ENCODE assay signal across 11 cellular contexts in genomic region chr4:183430317-183430986, GRCh38. TPM values are rescaled to one million over a fixed set of nuclear protein-coding genes. Genes with fewer than 3 reads are reported as not detected.
DNase-seq lines count a peak whose midpoint lies in the region; ATAC-seq, FAIRE-seq and TF ChIP-seq lines count a peak whose summit lies in the region.
"Had no signal": no experiment of that assay in that cellular context is flagged by ENCODE, and none has a peak within 500 bp of the region (broad histone marks: within the 10 kb centered on the region; RNA-seq: fewer than 3 reads in every experiment).

No MANE protein-coding gene starts in this region.

- H3K36me3 ChIP-seq in IMR-90 (ENCODE audit: control insufficient read depth, insufficient read depth, low read length) (no peaks in the 10 kb centered on the region), small intestine (ENCODE audit: control insufficient read depth in 2 of 2, insufficient read depth in 2 of 2, low read length in 2 of 2) (no peaks in the 10 kb centered on the region)
- H3K36me3 ChIP-seq: gastrocnemius medialis, ovary had no signal

- no peaks in the 10 kb centered on the region for H3K9me1 ChIP-seq in IMR-90 (ENCODE audit: insufficient read depth, low read length)

- dilution Hi-C loops in IMR-90 (cut with HindIII; ENCODE audit: low sequenced_read_pairs, unreplicated experiment): no loop called here

- no peak overlapping the region for H3K4me2 ChIP-seq in IMR-90 (ENCODE audit: low read depth, low read length)

- in situ Hi-C loops in IMR-90 (cut with MboI; ENCODE audit: low sequenced_read_pairs): no loop called here

- peak overlapping the region; percentile 4; the same call in 1 of the 2 replicates for H3K14ac ChIP-seq in IMR-90 (replicated peaks; ENCODE audit: low read depth, low read length)

- POLR2A ChIA-PET in IMR-90 (lab: Charles Lee; ENCODE audit: unreplicated experiment): no interaction called here

- 100% methylated on average over 1 of the region's 12 CpGs; no CpG with 5 or more reads in 1 of the 2 experiments for WGBS in IMR-90 (ENCODE audit: extremely low coverage in 2 of 2, insufficient read length in 1 of 2), 2 experiments
- WGBS in small intestine, 3 donors: 48 to 53% (median 51%) methylated on average over 11 to 12 of the region's 12 CpGs

- CTCF ChIA-PET in IMR-90 (lab: Yijun Ruan, JAX): interaction anchor here (0.7 to 1.1 kb wide), 2 partner anchors 13 to 421 kb away, joined by 4 to 8 read pairs; no protein-coding TSS in a partner anchor

- TF ChIP-seq CTCF in IMR-90 (conservative IDR thresholded peaks at IDR 0.05; ENCODE audit: low read depth, low read length): no peak
- TF ChIP-seq CTCF in fibroblast of villous mesenchyme (IDR thresholded peaks at IDR 0.05; ENCODE audit: insufficient read depth, low read depth, low read length): peak; percentile 4

- no peaks in the 10 kb centered on the region for H3K9me3 ChIP-seq in IMR-90 (ENCODE audit: control insufficient read depth, insufficient read depth, low read length)
- H3K9me3 ChIP-seq in small intestine (ENCODE audit: control insufficient read depth, low read depth): no peaks in the 10 kb centered on the region
- H3K9me3 ChIP-seq: gastrocnemius medialis, ovary had no signal

- peak overlapping the region; percentile 58 to 73 for H3K4me3 Mint-ChIP-seq in activated T-cell treated with anti-CD3 and anti-CD28 coated beads, Interleukin-2, amount 50 U/mL, for 72 hours

- H3K27me3 ChIP-seq in IMR-90 (ENCODE audit: control insufficient read depth, insufficient read depth, low read length): no peaks in the 10 kb centered on the region; the same call in 1 of the 2 replicates
- no peaks in the 10 kb centered on the region for H3K27me3 ChIP-seq in small intestine (ENCODE audit: control insufficient read depth in 2 of 2, insufficient read depth in 2 of 2, low read length in 2 of 2)
- H3K27me3 ChIP-seq: gastrocnemius medialis, ovary had no signal

- peak overlapping the region; percentile 45 for H2AK9ac ChIP-seq in IMR-90 (replicated peaks; ENCODE audit: low read depth, low read length, poor library complexity)

- H3K56ac ChIP-seq in IMR-90 (ENCODE audit: extremely low read depth, insufficient read depth, low read length): no peak overlapping the region

- no peak overlapping the region for H3K27ac ChIP-seq in IMR-90 (ENCODE audit: insufficient read depth, low read length)
- H3K27ac ChIP-seq in small intestine (ENCODE audit: low read depth in 1 of 2, low read length in 1 of 2): peak overlapping the region in 1 of 2 donors; percentile 52
- H3K27ac ChIP-seq: gastrocnemius medialis, ovary had no signal

- H2BK5ac ChIP-seq in IMR-90 (ENCODE audit: low read depth, low read length, poor library complexity, severe bottlenecking): no peak overlapping the region

- no peak overlapping the region for H3K9ac ChIP-seq in IMR-90 (ENCODE audit: low read depth, low read length)

- DNase-seq in IMR-90 (no peak), fibroblast of villous mesenchyme (ENCODE audit: low read depth) (no peak), small intestine (peak; percentile 50), H54 (ENCODE audit: insufficient read length, low spot score) (no peak), erythroblast (lab: John Stamatoyannopoulos, UW) (no peak)
- peak; percentile 21 to 24 for DNase-seq in activated T-cell treated with anti-CD3 and anti-CD28 coated beads, Interleukin-2, amount 50 U/mL, for 72 hours
- DNase-seq: gastrocnemius medialis, Kasumi-1, PC-3 had no signal

- no peak overlapping the region for H2AK5ac ChIP-seq in IMR-90 (ENCODE audit: low read depth, low read length)

- BruUV-seq in IMR-90 (replicated peaks; lab: Mats Ljungman, UMichigan): no TSS peak

- no peak overlapping the region for H2BK20ac ChIP-seq in IMR-90 (ENCODE audit: low read depth, low read length)

- H3K4me3 ChIP-seq in IMR-90 (ENCODE audit: insufficient read depth, low read depth, low read length) (no peak overlapping the region), fibroblast of villous mesenchyme (ENCODE audit: low read depth, low read length) (no peak overlapping the region), small intestine (ENCODE audit: low read depth in 1 of 2, low read length in 2 of 2) (no peak overlapping the region)
- H3K4me3 ChIP-seq: gastrocnemius medialis, ovary had no signal

- H3K9me3 Mint-ChIP-seq in activated T-cell treated with anti-CD3 and anti-CD28 coated beads, Interleukin-2, amount 50 U/mL, for 72 hours: no peaks in the 10 kb centered on the region

- no peaks in the 10 kb centered on the region for H3K79me1 ChIP-seq in IMR-90 (ENCODE audit: low read depth in 1 of 2, low read length in 2 of 2)

- no peak overlapping the region for H2BK15ac ChIP-seq in IMR-90 (ENCODE audit: low read depth, low read length)

- no peak for TF ChIP-seq RAD21 in IMR-90 (IDR thresholded peaks at IDR 0.05; ENCODE audit: low read length)

- no peaks in the 10 kb centered on the region for H3K36me3 Mint-ChIP-seq in activated T-cell treated with anti-CD3 and anti-CD28 coated beads, Interleukin-2, amount 50 U/mL, for 72 hours (ENCODE audit: insufficient read depth in 2 of 2)

- H2AFZ ChIP-seq in IMR-90 (replicated peaks; ENCODE audit: low read length, poor library complexity): peak overlapping the region; percentile 71

- H4K8ac ChIP-seq in IMR-90 (ENCODE audit: low read depth in 2 of 2, low read length in 2 of 2): 0 out of 4 replicates have a peak overlapping the region, but pooled peaks of 1 of the 2 experiments have one; percentile 25

- TF ChIP-seq POLR2A in IMR-90 (IDR thresholded peaks at IDR 0.05; ENCODE audit: low read depth, low read length): no peak
- no peak for TF ChIP-seq POLR2A in H54 (IDR thresholded peaks at IDR 0.05; ENCODE audit: low read depth, low read length)
- TF ChIP-seq POLR2A in erythroblast (IDR thresholded peaks at IDR 0.05; ENCODE audit: low read length): no peak

- H3K4me1 Mint-ChIP-seq in activated T-cell treated with anti-CD3 and anti-CD28 coated beads, Interleukin-2, amount 50 U/mL, for 72 hours (ENCODE audit: low read depth): peaks cover 15% of the 10 kb centered on the region

- H3K4me1 ChIP-seq in IMR-90 (ENCODE audit: control insufficient read depth, insufficient read depth, low read length) (no peaks in the 10 kb centered on the region), small intestine (ENCODE audit: control insufficient read depth in 2 of 2, insufficient read depth in 1 of 2, low read depth in 1 of 2, low read length in 1 of 2) (peaks cover 0 to 3% of the 10 kb centered on the region in 2 donors)
- H3K4me1 ChIP-seq: gastrocnemius medialis had no signal

- H3K27ac Mint-ChIP-seq in activated T-cell treated with anti-CD3 and anti-CD28 coated beads, Interleukin-2, amount 50 U/mL, for 72 hours: peak overlapping the region; percentile 89

- peak overlapping the region; percentile 53; the same call in 1 of the 2 replicates for H3K18ac ChIP-seq in IMR-90 (ENCODE audit: low read depth, low read length)

- H4K5ac ChIP-seq in IMR-90 (ENCODE audit: low read depth, low read length): peak overlapping the region; percentile 75; the same call in 1 of the 2 replicates

- ATAC-seq in IMR-90 (ENCODE audit: low read depth) (peak; percentile 48), GM18870 (IDR thresholded peaks at IDR 0.05; ENCODE audit: unreplicated experiment) (no peak)
- ATAC-seq in activated T-cell treated with anti-CD3 and anti-CD28 coated beads, Interleukin-2, amount 50 U/mL, for 72 hours (replicated peaks in 1 of 2): peak; percentile 59 to 74
- ATAC-seq: gastrocnemius medialis, PC-3 had no signal

- intact Hi-C loops in IMR-90 (cut with micrococcal nuclease): no loop called here

- no peak overlapping the region; the same call in 1 of the 2 replicates for H3K4ac ChIP-seq in IMR-90 (ENCODE audit: low read depth, low read length)

- no peak overlapping the region for H3K23ac ChIP-seq in IMR-90 (ENCODE audit: low read depth, low read length)

- H2BK120ac ChIP-seq in IMR-90 (ENCODE audit: low read depth, low read length): no peak overlapping the region

- FAIRE-seq in small intestine (lab: Jason Lieb, UNC): no peak
- no peak for FAIRE-seq in H54 (lab: Jason Lieb, UNC)

- no peaks in the 10 kb centered on the region for H3K27me3 Mint-ChIP-seq in activated T-cell treated with anti-CD3 and anti-CD28 coated beads, Interleukin-2, amount 50 U/mL, for 72 hours (ENCODE audit: low read depth)

- no peaks in the 10 kb centered on the region for H4K20me1 ChIP-seq in IMR-90 (ENCODE audit: insufficient read depth, low read length)

- H4K91ac ChIP-seq in IMR-90 (ENCODE audit: insufficient read depth, low read depth, low read length): no peak overlapping the region

TF ChIP-seq in IMR-90, 13 proteins besides CTCF, POLR2A, EP300 and RAD21:
- no peak for TF ChIP-seq FOS (IDR thresholded peaks at IDR 0.05; ENCODE audit: low read depth, low read length)

RNA-seq across cellular contexts. Expression of gene CDKN2AIP, which starts 14.0 kb away (rescaled TPM):
- 16.4 and 16.8 TPM in 2 replicates for total RNA-seq in IMR-90 (2012; rRNA removed)
- polyA plus RNA-seq in IMR-90 (2012; rRNA removed): 9.0 and 11.0 TPM in 2 replicates
- polyA plus RNA-seq in IMR-90 (2012; cell fraction: cytosol; rRNA removed): 3.4 and 4.4 TPM in 2 replicates
- polyA plus RNA-seq in IMR-90 (2012; cell fraction: nucleus; rRNA removed; ENCODE audit: low replicate concordance): 4.5 and 6.9 TPM in 2 replicates
- total RNA-seq in activated T-cell treated with anti-CD3 and anti-CD28 coated beads, Interleukin-2, amount 50 U/mL, for 72 hours: 10 to 100 TPM; 29.7 to 48.0 TPM
- 11.9 and 17.3 TPM in 2 replicates for total RNA-seq in fibroblast of villous mesenchyme
- 10 to 100 TPM; 14.8 to 20.3 (median 19.2) TPM for polyA plus RNA-seq in small intestine

Comparison
In these comparisons a context has a peak if more than half of its experiments do, and no peak if none do; other contexts are left out.
1. DNase-seq: peak in activated T-cell treated with anti-CD3 and anti-CD28 coated beads, Interleukin-2, amount 50 U/mL, for 72 hours (2 of 2) and small intestine (single experiment); none in IMR-90 (single experiment), fibroblast of villous mesenchyme (single experiment), H54 (single experiment) and erythroblast (0 of 2).